ENCODE assay signal across 24 cellular contexts in genomic region chr3:65819896-65820295, GRCh38.
"Had no signal": no experiment of that assay in that cellular context is flagged by ENCODE, and none has a peak within 500 bp of the region (broad histone marks: within the 10 kb centered on the region; RNA-seq: fewer than 3 reads in every experiment).

No MANE protein-coding gene starts in this region.

- H3K9me3 ChIP-seq: esophagus squamous epithelium, gastrocnemius medialis, heart right ventricle, mucosa of descending colon had no signal

- ATAC-seq: gastrocnemius medialis, left cardiac atrium, mucosa of descending colon had no signal

- H3K36me3 Mint-ChIP-seq: naive B cell had no signal

- H3K4me1 ChIP-seq: esophagus squamous epithelium, gastrocnemius medialis, lower lobe of right lung had no signal

- FAIRE-seq: colon, endothelial cell of umbilical vein, islet of Langerhans, keratinocyte had no signal

- H3K36me3 ChIP-seq: esophagus squamous epithelium, gastrocnemius medialis, heart right ventricle, left ventricle myocardium inferior, lower lobe of right lung had no signal

- H3K27me3 ChIP-seq: dorsolateral prefrontal cortex, esophagus squamous epithelium, gastrocnemius medialis, heart right ventricle had no signal

- H3K27ac Mint-ChIP-seq: mesothelial cell of epicardium, naive B cell had no signal

- DNase-seq: dermis blood vessel endothelial cell; dorsolateral prefrontal cortex; effector CD4-positive, alpha-beta T cell; effector memory CD4-positive, alpha-beta T cell; esophagus squamous epithelium; foreskin fibroblast; foreskin melanocyte; gastrocnemius medialis; glutamatergic neuron; head of caudate nucleus; heart right ventricle; hippocampal formation; left cardiac atrium; left ventricle myocardium inferior; lower lobe of right lung; mesenchymal stem cell; mucosa of descending colon; naive B cell had no signal

- H3K27ac ChIP-seq: coronary artery, dorsolateral prefrontal cortex, esophagus squamous epithelium, gastrocnemius medialis, heart right ventricle, left ventricle myocardium inferior, lower lobe of right lung had no signal

- H3K4me3 ChIP-seq: coronary artery, dorsolateral prefrontal cortex, esophagus squamous epithelium, gastrocnemius medialis, heart right ventricle, left ventricle myocardium inferior, lower lobe of right lung, mucosa of descending colon had no signal
